ENCODE assay signal across 22 cellular contexts in genomic region chr9:91443321-91443993, GRCh38. TPM values are rescaled to one million over a fixed set of nuclear protein-coding genes. Genes with fewer than 3 reads are reported as not detected.
DNase-seq lines count a peak whose midpoint lies in the region; FAIRE-seq and TF ChIP-seq lines count a peak whose summit lies in the region.
"Had no signal": no experiment of that assay in that cellular context is flagged by ENCODE, and none has a peak within 500 bp of the region (broad histone marks: within the 10 kb centered on the region; RNA-seq: fewer than 3 reads in every experiment).

No MANE protein-coding gene starts in this region.

- no peak for FAIRE-seq in kidney (lab: Jason Lieb, UNC)
- FAIRE-seq: A549, D721Med, G401.6, GM12892 had no signal

- H3K9me3 ChIP-seq in kidney (ENCODE audit: control insufficient read depth in 1 of 2, low read length in 2 of 2), result peaks cover 0 to 13% of the 10 kb centered on the region in 2 donors
- H3K9me3 ChIP-seq: BE2C, HAP-1 had no signal

- no peak for TF ChIP-seq CTCF in kidney (IDR thresholded peaks at IDR 0.05; ENCODE audit: borderline replicate concordance, extremely low read depth, insufficient read depth)

- intact Hi-C loops in kidney (cut with DNase I), result no loop called here

- no peak overlapping the region for H3K27ac ChIP-seq in kidney (ENCODE audit: low read depth in 2 of 2, low read length in 2 of 2)
- H3K27ac ChIP-seq: A549; BLaER1 treated with 17β-estradiol and CSF1 and Interleukin-3, amounts not matched to agents 10 nM and 100 nM; GM23248 had no signal

- H3K36me3 ChIP-seq in kidney (ENCODE audit: control insufficient read depth in 1 of 2, insufficient read depth in 2 of 2, low read length in 2 of 2), result no peaks in the 10 kb centered on the region
- H3K36me3 ChIP-seq: BE2C, HAP-1 had no signal

- H3K4me3 ChIP-seq in kidney (ENCODE audit: low read length in 2 of 2), result no peak overlapping the region
- H3K4me3 ChIP-seq: A549; BLaER1 treated with 17β-estradiol and CSF1 and Interleukin-3, amounts not matched to agents 10 nM and 100 nM; GM23248; HAP-1 had no signal

- no peaks in the 10 kb centered on the region for H3K4me1 ChIP-seq in kidney (ENCODE audit: control insufficient read depth in 1 of 2, insufficient read depth in 1 of 2, low read depth in 1 of 2, low read length in 2 of 2)
- H3K4me1 ChIP-seq: A549, BE2C, HAP-1 had no signal

- DNase-seq in NCI-H2171 treated with DMSO at 0.1 percent for 48 hours (lab: John Stamatoyannopoulos, UW) (peak; percentile 2), NCI-H2171 (lab: John Stamatoyannopoulos, UW) (no peak), NCI-H69 (lab: John Stamatoyannopoulos, UW) (peak; percentile 62), kidney (peak; percentile 27), OCI-M1 (lab: John Stamatoyannopoulos, UW) (no peak), HuH-7.5 (ENCODE audit: low spot score) (no peak)
- DNase-seq: 8988T; ACHN; AML-193; BE2C; CD4-positive, alpha-beta T cell; CD8-positive, alpha-beta memory T cell; DMS153; DND-41; GM23248; HFFc6 had no signal

- no peak overlapping the region for H3K9ac ChIP-seq in kidney (ENCODE audit: low read length in 2 of 2)
- H3K9ac ChIP-seq: BLaER1 treated with 17β-estradiol and CSF1 and Interleukin-3, amounts not matched to agents 10 nM and 100 nM; GM23248 had no signal

RNA-seq across cellular contexts. Expression of gene NFIL3, which starts 19.8 kb away (rescaled TPM):
- 31.3 TPM for total RNA-seq in kidney
- 16.7 TPM for polyA plus RNA-seq in kidney (ENCODE audit: insufficient read depth, low read depth, low replicate concordance)

Comparison
In these comparisons a context has a peak if more than half of its experiments do, and no peak if none do; other contexts are left out.
1. DNase-seq: peak in NCI-H2171 treated with DMSO at 0.1 percent for 48 hours (single experiment), NCI-H69 (single experiment) and kidney (single experiment); none in NCI-H2171 (single experiment), OCI-M1 (single experiment) and HuH-7.5 (single experiment).